ENCODE assay signal across 20 cellular contexts in the genomic region with DNA sequence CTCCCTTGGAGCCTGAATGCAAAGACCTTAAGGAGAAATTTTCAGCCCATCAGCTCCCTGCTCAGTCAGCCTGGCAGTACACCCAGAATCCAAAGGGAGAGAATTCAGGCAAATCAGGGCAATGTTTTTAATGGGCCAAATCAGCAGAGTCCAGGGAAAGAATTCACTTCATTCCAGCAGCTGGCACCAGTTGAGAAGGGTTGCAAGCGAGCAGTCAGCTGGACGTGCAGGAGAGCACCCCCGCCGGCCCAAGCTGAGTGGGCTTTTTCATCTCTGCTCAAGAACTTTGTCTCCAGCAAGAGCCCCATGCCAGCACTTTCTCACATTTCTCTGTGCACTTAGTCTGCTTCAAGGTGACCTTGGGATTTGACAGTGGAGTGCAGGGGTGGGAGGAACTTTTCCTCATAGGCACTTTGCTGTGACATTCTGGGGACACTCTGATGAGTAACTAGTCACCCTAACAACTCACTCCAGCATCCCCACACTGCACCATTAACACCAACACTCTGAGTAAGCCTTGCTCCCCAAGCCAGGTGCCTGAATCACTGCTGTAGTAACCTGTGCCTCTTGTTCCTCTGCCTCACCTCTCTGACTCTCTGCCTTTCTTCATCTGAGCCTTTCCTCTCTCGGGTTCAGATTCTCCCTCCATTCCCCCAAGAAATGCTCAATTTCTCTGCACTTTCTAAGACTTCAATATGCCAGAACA. TPM values are rescaled to one million over a fixed set of nuclear protein-coding genes. Genes with fewer than 3 reads are reported as not detected.
DNase-seq lines count a peak whose midpoint lies in the region; ATAC-seq and TF ChIP-seq lines count a peak whose summit lies in the region.
"Had no signal": no experiment of that assay in that cellular context is flagged by ENCODE, and none has a peak within 500 bp of the region (broad histone marks: within the 10 kb centered on the region; RNA-seq: fewer than 3 reads in every experiment).

No MANE protein-coding gene starts in this region.

- H3K9me3 ChIP-seq in BLaER1 (no peaks in the 10 kb centered on the region), Karpas-422 (ENCODE audit: low read length) (no peaks in the 10 kb centered on the region), endodermal cell (ENCODE audit: control insufficient read depth, low read length) (no peaks in the 10 kb centered on the region), Caco-2 (no peaks in the 10 kb centered on the region)
- H3K9me3 ChIP-seq: neutrophil had no signal

- H3K4me3 ChIP-seq in BLaER1 (no peak overlapping the region), Karpas-422 (ENCODE audit: low read length) (no peak overlapping the region), endodermal cell (ENCODE audit: low read length) (no peak overlapping the region), Caco-2 (ENCODE audit: low read depth, low read length) (no peak overlapping the region)
- H3K4me3 ChIP-seq: GM12878 had no signal

- no peaks in the 10 kb centered on the region for H3K9me3 Mint-ChIP-seq in endodermal cell
- no peaks in the 10 kb centered on the region for H3K9me3 Mint-ChIP-seq in natural killer cell treated with Interleukin-12 subunit alpha and Interleukin-12 subunit beta and Interleukin-15 and Interleukin-18, amount 100 ng/mL, for 72 hours
- H3K9me3 Mint-ChIP-seq in Caco-2 (ENCODE audit: unreplicated experiment): no peaks in the 10 kb centered on the region
- no peaks in the 10 kb centered on the region for H3K9me3 Mint-ChIP-seq in activated CD4-positive, alpha-beta T cell treated with anti-CD3 and anti-CD28 coated beads, Interleukin-2, amount 10 ng/mL, durations not matched to agents 24 days and 14 days
- H3K9me3 Mint-ChIP-seq: HFFc6 had no signal

- no peaks in the 10 kb centered on the region for H3K79me2 ChIP-seq in Karpas-422 (ENCODE audit: low read length)

- H3K9ac ChIP-seq in BLaER1 (no peak overlapping the region), Karpas-422 (ENCODE audit: low read length) (peak overlapping the region; percentile 9; the same call in 1 of the 2 replicates), endodermal cell (ENCODE audit: extremely low read depth, low read length, poor library complexity, severe bottlenecking) (no peak overlapping the region)

- H3K4me1 ChIP-seq in BLaER1 (peaks cover 55% of the 10 kb centered on the region), Karpas-422 (ENCODE audit: low read length) (peaks cover 71% of the 10 kb centered on the region), endodermal cell (ENCODE audit: control insufficient read depth, insufficient read depth, low read length) (peaks cover 1% of the 10 kb centered on the region), Caco-2 (peaks cover 17% of the 10 kb centered on the region)

- H3K4me2 ChIP-seq in BLaER1 (peak overlapping the region; percentile 57; the same call in 1 of the 2 replicates), Karpas-422 (ENCODE audit: low read depth, low read length, poor library complexity, severe bottlenecking) (peak overlapping the region; percentile 74)

- H3K9me2 ChIP-seq in Karpas-422 (replicated peaks; ENCODE audit: insufficient read depth, low read length): no peaks in the 10 kb centered on the region

- H3K27ac Mint-ChIP-seq in endodermal cell: no peak overlapping the region
- H3K27ac Mint-ChIP-seq in natural killer cell treated with Interleukin-12 subunit alpha and Interleukin-12 subunit beta and Interleukin-15 and Interleukin-18, amount 100 ng/mL, for 72 hours: peak overlapping the region in 1 of 2 donors; percentile 67
- no peak overlapping the region for H3K27ac Mint-ChIP-seq in Caco-2 (ENCODE audit: unreplicated experiment)
- H3K27ac Mint-ChIP-seq in activated CD4-positive, alpha-beta T cell treated with anti-CD3 and anti-CD28 coated beads, Interleukin-2, amount 10 ng/mL, durations not matched to agents 24 days and 14 days: no peak overlapping the region
- H3K27ac Mint-ChIP-seq: HFFc6 had no signal

- intact Hi-C loops in Caco-2 (cut with micrococcal nuclease; ENCODE audit: unreplicated experiment): no loop called here
- intact Hi-C loops in activated CD4-positive, alpha-beta T cell treated with anti-CD3 and anti-CD28 coated beads, Interleukin-2, amount 10 ng/mL, durations not matched to agents 24 days and 14 days (cut with micrococcal nuclease): no loop called here

- DNase-seq in Karpas-422 (no peak), endodermal cell (peak; percentile 45), GOT3 (lab: John Stamatoyannopoulos, UW) (no peak), Caco-2 (no peak)
- no peak for DNase-seq in natural killer cell treated with Interleukin-12 subunit alpha and Interleukin-12 subunit beta and Interleukin-15 and Interleukin-18, amount 100 ng/mL, for 72 hours (ENCODE audit: low spot score)
- DNase-seq in activated CD4-positive, alpha-beta T cell treated with anti-CD3 and anti-CD28 coated beads, Interleukin-2, amount 10 ng/mL, durations not matched to agents 24 days and 14 days: no peak
- DNase-seq: foreskin fibroblast, GDM1, HFFc6, left colon, NCI-H1092, NCI-H2081 treated with DMSO at 0.1 percent for 48 hours, RPMI8226 had no signal

- POLR2A ChIA-PET in Caco-2 (lab: Charles Lee): no interaction called here

- H3K36me3 ChIP-seq in BLaER1 (no peaks in the 10 kb centered on the region), Karpas-422 (ENCODE audit: insufficient read depth, low read length) (no peaks in the 10 kb centered on the region), endodermal cell (ENCODE audit: control insufficient read depth, insufficient read depth, low read length) (no peaks in the 10 kb centered on the region), Caco-2 (ENCODE audit: control insufficient read depth, insufficient read depth, low read length) (no peaks in the 10 kb centered on the region)

- no peak overlapping the region for H2AFZ ChIP-seq in Karpas-422 (ENCODE audit: low read length)

- BruUV-seq in Caco-2 (replicated peaks; lab: Mats Ljungman, UMichigan): no TSS peak

- CTCF ChIA-PET in Caco-2 (lab: Charles Lee): interaction anchor here (0.8 to 1.5 kb wide), 2 partner anchors 19 to 54 kb away, joined by 3 to 5 read pairs; no protein-coding TSS in a partner anchor

- peaks cover 11% of the 10 kb centered on the region for H3K27me3 Mint-ChIP-seq in endodermal cell (ENCODE audit: insufficient read depth)
- peaks cover 0 to 14% of the 10 kb centered on the region in 2 donors for H3K27me3 Mint-ChIP-seq in natural killer cell treated with Interleukin-12 subunit alpha and Interleukin-12 subunit beta and Interleukin-15 and Interleukin-18, amount 100 ng/mL, for 72 hours
- H3K27me3 Mint-ChIP-seq in Caco-2 (ENCODE audit: insufficient read depth, unreplicated experiment): no peaks in the 10 kb centered on the region
- H3K27me3 Mint-ChIP-seq in activated CD4-positive, alpha-beta T cell treated with anti-CD3 and anti-CD28 coated beads, Interleukin-2, amount 10 ng/mL, durations not matched to agents 24 days and 14 days: no peaks in the 10 kb centered on the region

- WGBS in endodermal cell (ENCODE audit: insufficient coverage in 1 of 2, insufficient read length in 1 of 2), 2 experiments: 91 to 96% methylated on average over 4 to 5 of the region's 5 CpGs

- H3K4me3 Mint-ChIP-seq in endodermal cell: no peak overlapping the region
- H3K4me3 Mint-ChIP-seq in natural killer cell treated with Interleukin-12 subunit alpha and Interleukin-12 subunit beta and Interleukin-15 and Interleukin-18, amount 100 ng/mL, for 72 hours: peak overlapping the region; percentile 69
- no peak overlapping the region for H3K4me3 Mint-ChIP-seq in Caco-2 (ENCODE audit: unreplicated experiment)
- no peak overlapping the region for H3K4me3 Mint-ChIP-seq in activated CD4-positive, alpha-beta T cell treated with anti-CD3 and anti-CD28 coated beads, Interleukin-2, amount 10 ng/mL, durations not matched to agents 24 days and 14 days
- H3K4me3 Mint-ChIP-seq: HFFc6 had no signal

- TF ChIP-seq CTCF in endodermal cell (conservative IDR thresholded peaks at IDR 0.05): no peak
- TF ChIP-seq CTCF in Caco-2 (IDR thresholded peaks at IDR 0.05; ENCODE audit: insufficient read depth in 1 of 2, low read depth in 1 of 2, low read length in 1 of 2, severe bottlenecking in 1 of 2, unreplicated experiment in 1 of 2): no peak

- no peak for ATAC-seq in natural killer cell treated with Interleukin-12 subunit alpha and Interleukin-12 subunit beta and Interleukin-15 and Interleukin-18, amount 100 ng/mL, for 72 hours
- no peak for ATAC-seq in GM18502 (IDR thresholded peaks at IDR 0.05; ENCODE audit: poor library complexity, unreplicated experiment)
- ATAC-seq: GM12878, left colon, sciatic nerve had no signal

- H4K20me1 ChIP-seq in BLaER1: no peaks in the 10 kb centered on the region
- no peaks in the 10 kb centered on the region for H4K20me1 ChIP-seq in Karpas-422 (ENCODE audit: insufficient read depth, low read depth, low read length)

- H3K27ac ChIP-seq in BLaER1: no peak overlapping the region
- peak overlapping the region; percentile 97 for H3K27ac ChIP-seq in Karpas-422 (ENCODE audit: low read length)
- H3K27ac ChIP-seq in endodermal cell (ENCODE audit: low read depth, low read length): no peak overlapping the region
- H3K27ac ChIP-seq: neutrophil had no signal

- no peaks in the 10 kb centered on the region for H3K36me3 Mint-ChIP-seq in endodermal cell (ENCODE audit: low read depth)
- H3K36me3 Mint-ChIP-seq in natural killer cell treated with Interleukin-12 subunit alpha and Interleukin-12 subunit beta and Interleukin-15 and Interleukin-18, amount 100 ng/mL, for 72 hours: no peaks in the 10 kb centered on the region
- H3K36me3 Mint-ChIP-seq in Caco-2 (ENCODE audit: insufficient read depth, unreplicated experiment): no peaks in the 10 kb centered on the region
- peaks cover 2% of the 10 kb centered on the region for H3K36me3 Mint-ChIP-seq in activated CD4-positive, alpha-beta T cell treated with anti-CD3 and anti-CD28 coated beads, Interleukin-2, amount 10 ng/mL, durations not matched to agents 24 days and 14 days (ENCODE audit: low read depth)

- H3K4me1 Mint-ChIP-seq in endodermal cell (peaks cover 3% of the 10 kb centered on the region), Caco-2 (ENCODE audit: low read depth, unreplicated experiment) (peaks cover 16% of the 10 kb centered on the region)
- H3K4me1 Mint-ChIP-seq in natural killer cell treated with Interleukin-12 subunit alpha and Interleukin-12 subunit beta and Interleukin-15 and Interleukin-18, amount 100 ng/mL, for 72 hours (ENCODE audit: low read depth in 2 of 2): peaks cover 29 to 37% of the 10 kb centered on the region in 2 donors
- H3K4me1 Mint-ChIP-seq in activated CD4-positive, alpha-beta T cell treated with anti-CD3 and anti-CD28 coated beads, Interleukin-2, amount 10 ng/mL, durations not matched to agents 24 days and 14 days: peaks cover 27% of the 10 kb centered on the region

- no peaks in the 10 kb centered on the region for H3K27me3 ChIP-seq in BLaER1
- H3K27me3 ChIP-seq in Karpas-422 (ENCODE audit: low read length): no peaks in the 10 kb centered on the region
- H3K27me3 ChIP-seq in endodermal cell (ENCODE audit: control insufficient read depth, insufficient read depth, low read length, poor library complexity, severe bottlenecking): no peaks in the 10 kb centered on the region
- no peaks in the 10 kb centered on the region for H3K27me3 ChIP-seq in Caco-2 (replicated peaks; ENCODE audit: control insufficient read depth, insufficient read depth, low read length)
- H3K27me3 ChIP-seq: neutrophil had no signal

RNA-seq across cellular contexts. Expression of gene ENDOU, which starts 2.2 kb away (rescaled TPM):
- 1.2 and 10.7 TPM in 2 replicates for total RNA-seq in Karpas-422 (2014; rRNA removed; shearing (Covaris generic); ENCODE audit: low replicate concordance)
- total RNA-seq in endodermal cell (not detected), Caco-2 (2022) (0.43 and 0.53 TPM in 2 replicates)
- not detected for polyA plus RNA-seq in endodermal cell (2013, experiment 1 of 2)
- polyA plus RNA-seq in endodermal cell (2013, experiment 2 of 2): not detected
- not detected for total RNA-seq in natural killer cell treated with Interleukin-12 subunit alpha and Interleukin-12 subunit beta and Interleukin-15 and Interleukin-18, amount 100 ng/mL, for 72 hours
- 0.09 TPM in 1 of 2 replicates, not detected in the other for total RNA-seq in activated CD4-positive, alpha-beta T cell treated with anti-CD3 and anti-CD28 coated beads, Interleukin-2, amount 10 ng/mL, durations not matched to agents 24 days and 14 days
- total RNA-seq: chondrocyte, left colon, mucosa of gallbladder had no signal

RNA-seq across cellular contexts. Expression of gene RPAP3, which starts 17.2 kb away (rescaled TPM):
- 38.2 and 47.2 TPM in 2 replicates for total RNA-seq in Karpas-422 (2014; rRNA removed; shearing (Covaris generic); ENCODE audit: low replicate concordance)
- 10 to 100 TPM; 52.0 to 56.9 TPM for total RNA-seq in endodermal cell
- 39.0 TPM for polyA plus RNA-seq in endodermal cell (2013, experiment 1 of 2)
- 39.5 TPM for polyA plus RNA-seq in endodermal cell (2013, experiment 2 of 2)
- total RNA-seq in natural killer cell treated with Interleukin-12 subunit alpha and Interleukin-12 subunit beta and Interleukin-15 and Interleukin-18, amount 100 ng/mL, for 72 hours: 10 to 100 TPM; 26.3 to 33.8 TPM
- 58.1 and 67.7 TPM in 2 replicates for total RNA-seq in Caco-2 (2022)
- total RNA-seq in activated CD4-positive, alpha-beta T cell treated with anti-CD3 and anti-CD28 coated beads, Interleukin-2, amount 10 ng/mL, durations not matched to agents 24 days and 14 days: 63.4 and 67.3 TPM in 2 replicates

RNA-seq across cellular contexts. Expression of gene RAPGEF3, which starts 35.6 kb away (rescaled TPM):
- 4.4 and 11.9 TPM in 2 replicates for total RNA-seq in Karpas-422 (2014; rRNA removed; shearing (Covaris generic); ENCODE audit: low replicate concordance)
- 10 to 100 TPM; 11.4 to 19.6 TPM for total RNA-seq in endodermal cell
- 3.7 TPM for polyA plus RNA-seq in endodermal cell (2013, experiment 1 of 2)
- 3.2 TPM for polyA plus RNA-seq in endodermal cell (2013, experiment 2 of 2)
- under 1 TPM; 0.19 to 0.25 TPM for total RNA-seq in natural killer cell treated with Interleukin-12 subunit alpha and Interleukin-12 subunit beta and Interleukin-15 and Interleukin-18, amount 100 ng/mL, for 72 hours
- 1.2 and 2.3 TPM in 2 replicates for total RNA-seq in Caco-2 (2022)
- total RNA-seq in activated CD4-positive, alpha-beta T cell treated with anti-CD3 and anti-CD28 coated beads, Interleukin-2, amount 10 ng/mL, durations not matched to agents 24 days and 14 days: 3.6 and 4.5 TPM in 2 replicates

RNA-seq across cellular contexts. Expression of gene SLC48A1, which starts 50.0 kb away (rescaled TPM):
- total RNA-seq in Karpas-422 (2014; rRNA removed; shearing (Covaris generic); ENCODE audit: low replicate concordance): 21.5 and 21.9 TPM in 2 replicates
- 10 to 100 TPM; 21.3 to 30.4 TPM for total RNA-seq in endodermal cell
- 13.9 TPM for polyA plus RNA-seq in endodermal cell (2013, experiment 1 of 2)
- 13.5 TPM for polyA plus RNA-seq in endodermal cell (2013, experiment 2 of 2)
- 1 to 10 TPM; 5.1 to 9.8 TPM for total RNA-seq in natural killer cell treated with Interleukin-12 subunit alpha and Interleukin-12 subunit beta and Interleukin-15 and Interleukin-18, amount 100 ng/mL, for 72 hours
- 34.3 and 37.5 TPM in 2 replicates for total RNA-seq in Caco-2 (2022)
- 10.7 and 12.3 TPM in 2 replicates for total RNA-seq in activated CD4-positive, alpha-beta T cell treated with anti-CD3 and anti-CD28 coated beads, Interleukin-2, amount 10 ng/mL, durations not matched to agents 24 days and 14 days
